Comparison of ENCODE assay signal across 16 cellular contexts in the genomic region with DNA sequence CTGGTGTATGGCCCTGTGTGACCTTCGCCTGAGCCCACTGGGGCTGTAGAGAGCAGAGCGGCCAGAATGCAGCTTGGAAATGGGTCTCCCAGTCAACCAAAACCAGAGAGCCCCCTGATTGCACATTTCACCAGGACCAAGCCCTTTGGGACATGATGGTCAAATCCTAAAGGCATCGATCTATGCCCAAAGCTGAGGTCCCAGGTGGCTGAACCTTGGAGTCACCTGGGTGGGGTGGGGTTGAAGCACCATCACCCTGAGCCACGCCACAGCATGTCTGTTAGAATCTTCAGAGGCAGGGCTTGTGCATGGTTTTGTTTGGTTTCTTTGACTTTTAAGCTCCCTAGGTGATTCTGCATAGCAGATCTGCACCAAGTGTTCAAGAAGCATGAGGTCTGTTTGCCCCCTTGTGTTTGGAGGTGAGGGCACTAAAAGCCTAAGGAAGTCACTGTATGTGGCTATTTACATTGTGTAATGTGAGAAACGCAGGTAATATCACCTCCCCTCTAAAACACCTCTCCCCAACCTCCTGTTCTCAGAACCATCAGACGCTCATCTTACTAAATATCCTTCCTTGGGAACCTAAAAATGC. TPM values are rescaled to one million over a fixed set of nuclear protein-coding genes. Genes with fewer than 3 reads are reported as not detected.
A peak's percentile ranks its signal among the peaks of the same experiment; 100 is the strongest.
DNase-seq lines count a peak whose midpoint lies in the region; ATAC-seq and TF ChIP-seq lines count a peak whose summit lies in the region.
"Had no signal": no experiment of that assay in that cellular context is flagged by ENCODE, and none has a peak within 500 bp of the region (broad histone marks: within the 10 kb centered on the region; RNA-seq: fewer than 3 reads in every experiment).

No MANE protein-coding gene starts in this region.

- H3K4me1 ChIP-seq in left ventricle myocardium inferior: peaks cover 64% of the 10 kb centered on the region

- intact Hi-C loops in left ventricle myocardium inferior (cut with micrococcal nuclease): no loop called here
- intact Hi-C loops in Right ventricle myocardium inferior (cut with DNase I): no loop called here

- H3K9me3 ChIP-seq in left ventricle myocardium inferior (replicated peaks): no peaks in the 10 kb centered on the region

- H3K36me3 ChIP-seq in left ventricle myocardium inferior: peaks cover 3% of the 10 kb centered on the region

- H3K27me3 ChIP-seq in left ventricle myocardium inferior (ENCODE audit: low read depth): no peaks in the 10 kb centered on the region

- H3K27me3 Mint-ChIP-seq in stimulated activated memory B cell treated with anti-CD40 and anti-IgM and Interleukin-4, amounts not matched to agents 10 μg/mL and 1 μg/mL and 100 μg/mL, for 72 hours: no peaks in the 10 kb centered on the region
- no peaks in the 10 kb centered on the region for H3K27me3 Mint-ChIP-seq in activated T-cell treated with anti-CD3 and anti-CD28 coated beads, Interleukin-2, amount 50 U/mL, for 72 hours (ENCODE audit: low read depth)

- peaks cover 34% of the 10 kb centered on the region for H3K4me1 Mint-ChIP-seq in stimulated activated memory B cell treated with anti-CD40 and anti-IgM and Interleukin-4, amounts not matched to agents 10 μg/mL and 1 μg/mL and 100 μg/mL, for 72 hours
- H3K4me1 Mint-ChIP-seq in activated T-cell treated with anti-CD3 and anti-CD28 coated beads, Interleukin-2, amount 50 U/mL, for 72 hours (ENCODE audit: low read depth): peaks cover 9% of the 10 kb centered on the region

- peak overlapping the region; percentile 81 for H3K27ac Mint-ChIP-seq in stimulated activated memory B cell treated with anti-CD40 and anti-IgM and Interleukin-4, amounts not matched to agents 10 μg/mL and 1 μg/mL and 100 μg/mL, for 72 hours
- H3K27ac Mint-ChIP-seq in activated T-cell treated with anti-CD3 and anti-CD28 coated beads, Interleukin-2, amount 50 U/mL, for 72 hours: no peak overlapping the region
- H3K27ac Mint-ChIP-seq: activated T-helper 2 cell treated with anti-CD3 and anti-CD28 coated beads, Interferon-gamma antibody, Interleukin-2, Interleukin-4, amounts not matched to agents 10 μg/mL and 5 μg/mL and 100 μg/mL, durations not matched to agents 14 hours and 24 hours and 36 hours had no signal

- H3K36me3 Mint-ChIP-seq in stimulated activated memory B cell treated with anti-CD40 and anti-IgM and Interleukin-4, amounts not matched to agents 10 μg/mL and 1 μg/mL and 100 μg/mL, for 72 hours: no peaks in the 10 kb centered on the region
- H3K36me3 Mint-ChIP-seq in activated T-cell treated with anti-CD3 and anti-CD28 coated beads, Interleukin-2, amount 50 U/mL, for 72 hours (ENCODE audit: insufficient read depth in 2 of 2): no peaks in the 10 kb centered on the region

- no peak overlapping the region for H3K4me3 Mint-ChIP-seq in stimulated activated memory B cell treated with anti-CD40 and anti-IgM and Interleukin-4, amounts not matched to agents 10 μg/mL and 1 μg/mL and 100 μg/mL, for 72 hours
- H3K4me3 Mint-ChIP-seq in activated T-cell treated with anti-CD3 and anti-CD28 coated beads, Interleukin-2, amount 50 U/mL, for 72 hours: no peak overlapping the region

- TF ChIP-seq CTCF in left ventricle myocardium inferior (IDR thresholded peaks at IDR 0.05; ENCODE audit: borderline replicate concordance): no peak

- DNase-seq in left ventricle myocardium inferior: no peak
- DNase-seq in Right ventricle myocardium inferior (ENCODE audit: missing footprints): no peak
- DNase-seq in NAMALWA (ENCODE audit: low spot score): peak; percentile 67
- DNase-seq in cerebellar cortex (ENCODE audit: low spot score): peak; percentile 38
- DNase-seq in kidney glomerular epithelial cell (lab: John Stamatoyannopoulos, UW): no peak
- DNase-seq in activated T-cell treated with anti-CD3 and anti-CD28 coated beads, Interleukin-2, amount 50 U/mL, for 72 hours: no peak
- DNase-seq: activated CD4-positive, alpha-beta T cell treated with anti-CD3 and anti-CD28 coated beads, Interleukin-2, amount 50 U/mL, for 4 hours; AML-193; effector memory CD4-positive, alpha-beta T cell; NCI-H2029 treated with DMSO at 0.1 percent for 48 hours; OCI-M1; stimulated activated naive CD8-positive, alpha-beta T cell treated with anti-CD3 and anti-CD28 coated beads, Interleukin-15, Interleukin-2, amounts not matched to agents 100 U/mL and 50 U/mL, for 24 hours had no signal

- ATAC-seq in Right ventricle myocardium inferior: no peak
- ATAC-seq in stimulated activated memory B cell treated with anti-CD40 and anti-IgM and Interleukin-4, amounts not matched to agents 10 μg/mL and 1 μg/mL and 100 μg/mL, for 72 hours: no peak
- ATAC-seq in activated T-cell treated with anti-CD3 and anti-CD28 coated beads, Interleukin-2, amount 50 U/mL, for 72 hours (replicated peaks in 1 of 2): no peak
- ATAC-seq in GM18873 (IDR thresholded peaks at IDR 0.05; ENCODE audit: low FRiP score, unreplicated experiment): no peak
- ATAC-seq: stimulated activated naive CD8-positive, alpha-beta T cell treated with anti-CD3 and anti-CD28 coated beads, Interleukin-15, Interleukin-2, amounts not matched to agents 100 U/mL and 50 U/mL, for 24 hours had no signal

- peak overlapping the region; percentile 93 for H3K27ac ChIP-seq in left ventricle myocardium inferior (replicated peaks)
- H3K27ac ChIP-seq: KMS-11 had no signal

- H3K4me3 ChIP-seq in left ventricle myocardium inferior: no peak overlapping the region

- no peaks in the 10 kb centered on the region for H3K9me3 Mint-ChIP-seq in stimulated activated memory B cell treated with anti-CD40 and anti-IgM and Interleukin-4, amounts not matched to agents 10 μg/mL and 1 μg/mL and 100 μg/mL, for 72 hours
- H3K9me3 Mint-ChIP-seq in activated T-cell treated with anti-CD3 and anti-CD28 coated beads, Interleukin-2, amount 50 U/mL, for 72 hours: no peaks in the 10 kb centered on the region
- H3K9me3 Mint-ChIP-seq: activated T-helper 2 cell treated with anti-CD3 and anti-CD28 coated beads, Interferon-gamma antibody, Interleukin-2, Interleukin-4, amounts not matched to agents 10 μg/mL and 5 μg/mL and 100 μg/mL, durations not matched to agents 14 hours and 24 hours and 36 hours had no signal

RNA-seq across cellular contexts. Expression of gene PKD1L1, which starts 9.6 kb away (rescaled TPM):
- total RNA-seq in left ventricle myocardium inferior: 1.5 TPM
- total RNA-seq in Right ventricle myocardium inferior: 1.3 TPM
- total RNA-seq in activated T-cell treated with anti-CD3 and anti-CD28 coated beads, Interleukin-2, amount 50 U/mL, for 72 hours: under 1 TPM; 0.10 to 0.35 TPM

RNA-seq across cellular contexts. Expression of gene HUS1, which starts 40.7 kb away (rescaled TPM):
- total RNA-seq in left ventricle myocardium inferior (26.4 TPM), Right ventricle myocardium inferior (29.6 TPM)
- 10 to 100 TPM; 38.3 to 41.1 TPM for total RNA-seq in activated T-cell treated with anti-CD3 and anti-CD28 coated beads, Interleukin-2, amount 50 U/mL, for 72 hours

Comparison
In these comparisons a context has a peak if more than half of its experiments do, and no peak if none do; other contexts are left out.
1. DNase-seq: peak in NAMALWA (single experiment) and cerebellar cortex (single experiment); none in left ventricle myocardium inferior (single experiment), Right ventricle myocardium inferior (single experiment), kidney glomerular epithelial cell (single experiment) and activated T-cell treated with anti-CD3 and anti-CD28 coated beads, Interleukin-2, amount 50 U/mL, for 72 hours (0 of 2).